In the genomic region with DNA sequence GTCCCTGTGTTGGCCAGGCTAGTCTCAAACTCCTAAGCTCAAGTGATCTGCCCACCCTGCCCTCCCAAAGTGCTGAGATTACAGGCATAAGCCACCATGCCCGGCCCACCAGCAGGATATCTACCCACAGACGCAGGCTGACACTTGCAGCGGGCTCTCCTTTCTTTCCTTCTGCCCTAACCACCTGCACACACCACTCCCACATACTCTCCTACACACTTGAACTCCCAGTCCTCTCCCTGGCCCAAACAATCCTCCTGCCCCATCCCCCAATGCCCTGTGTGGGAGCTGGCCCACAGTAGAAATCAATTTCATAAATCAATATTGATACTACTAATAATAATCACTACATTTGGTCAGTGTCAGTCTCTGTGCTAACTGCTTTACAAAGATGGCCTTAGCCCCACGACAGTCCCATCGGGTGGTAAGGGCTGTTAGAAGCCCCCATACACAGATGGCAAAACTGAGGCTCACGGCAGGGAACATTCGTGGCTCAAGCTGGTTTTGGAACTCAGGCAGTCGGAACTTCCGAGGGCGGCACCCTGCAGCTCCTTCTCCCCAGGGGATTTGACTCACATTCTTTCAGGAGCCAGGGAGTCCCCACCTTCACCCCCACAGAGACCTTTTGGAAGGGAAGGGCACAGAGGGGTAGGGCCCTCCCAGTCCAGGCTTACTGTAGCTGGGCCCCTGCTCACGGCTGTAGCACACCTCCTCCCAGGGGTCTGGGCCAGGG, we compare ENCODE assay signal across 17 cellular contexts. TPM values are rescaled to one million over a fixed set of nuclear protein-coding genes. Genes with fewer than 3 reads are reported as not detected.
DNase-seq lines count a peak whose midpoint lies in the region; ATAC-seq and TF ChIP-seq lines count a peak whose summit lies in the region.
"Had no signal": no experiment of that assay in that cellular context is flagged by ENCODE, and none has a peak within 500 bp of the region (broad histone marks: within the 10 kb centered on the region; RNA-seq: fewer than 3 reads in every experiment).

No MANE protein-coding gene starts in this region.

- DNase-seq in T-helper 2 cell treated with Interferon-gamma antibody and Interleukin-4, amounts not matched to agents 5 μg/mL and 100 μg/mL, for 36 hours (ENCODE audit: low spot score): no peak
- DNase-seq in T-helper 2 cell (no peak), endothelial cell (ENCODE audit: low spot score) (no peak), neural progenitor cell (ENCODE audit: low spot score) (no peak), progenitor cell of endocrine pancreas (ENCODE audit: low spot score, unreplicated experiment) (no peak)
- DNase-seq in stimulated activated naive CD8-positive, alpha-beta T cell treated with anti-CD3 and anti-CD28 coated beads, Interleukin-15, amount 100 ng/mL, for 72 hours: no peak
- DNase-seq: ACHN; activated CD8-positive, alpha-beta T cell treated with anti-CD3 and anti-CD28 coated beads, Interleukin-2, amount 10 ng/mL, durations not matched to agents 7 days and 5 days; aorta; Kasumi-1; small intestine; stimulated activated naive CD4-positive, alpha-beta T cell treated with Interleukin-2 at 50 U/mL for 16 hours had no signal

- H3K36me3 ChIP-seq in HUES6 (ENCODE audit: control insufficient read depth, insufficient read depth, low read length) (no peaks in the 10 kb centered on the region), neural progenitor cell (no peaks in the 10 kb centered on the region)

- H3K4me3 ChIP-seq in HUES6 (ENCODE audit: low read depth, low read length) (peak overlapping the region; percentile 56), neural progenitor cell (no peak overlapping the region)

- H3K9ac ChIP-seq in HUES6 (ENCODE audit: low read length) (peak overlapping the region; percentile 66), neural progenitor cell (no peak overlapping the region)
- H3K9ac ChIP-seq: parathyroid adenoma had no signal

- peaks cover 60% of the 10 kb centered on the region for H3K27me3 Mint-ChIP-seq in T-helper 2 cell treated with Interferon-gamma antibody and Interleukin-4, amounts not matched to agents 5 μg/mL and 100 μg/mL, for 36 hours (ENCODE audit: low read depth)
- H3K27me3 Mint-ChIP-seq in endothelial cell (ENCODE audit: unreplicated experiment): peaks cover 22% of the 10 kb centered on the region
- H3K27me3 Mint-ChIP-seq in neural progenitor cell (ENCODE audit: insufficient read depth, low read depth): peaks cover 21% of the 10 kb centered on the region
- H3K27me3 Mint-ChIP-seq in stimulated activated naive CD8-positive, alpha-beta T cell treated with anti-CD3 and anti-CD28 coated beads, Interleukin-15, amount 100 ng/mL, for 72 hours: peaks cover 86% of the 10 kb centered on the region
- peaks cover 54% of the 10 kb centered on the region for H3K27me3 Mint-ChIP-seq in progenitor cell of endocrine pancreas

- H3K27ac ChIP-seq in HUES6 (ENCODE audit: low read depth, low read length) (no peak overlapping the region), neural progenitor cell (no peak overlapping the region)
- H3K27ac ChIP-seq: epithelial cell of prostate, parathyroid adenoma had no signal

- peaks cover 14% of the 10 kb centered on the region for H3K4me1 Mint-ChIP-seq in T-helper 2 cell treated with Interferon-gamma antibody and Interleukin-4, amounts not matched to agents 5 μg/mL and 100 μg/mL, for 36 hours (ENCODE audit: low read depth)
- H3K4me1 Mint-ChIP-seq in endothelial cell (ENCODE audit: unreplicated experiment): peaks cover 15% of the 10 kb centered on the region
- peaks cover 32% of the 10 kb centered on the region for H3K4me1 Mint-ChIP-seq in neural progenitor cell
- peaks cover 36% of the 10 kb centered on the region for H3K4me1 Mint-ChIP-seq in stimulated activated naive CD8-positive, alpha-beta T cell treated with anti-CD3 and anti-CD28 coated beads, Interleukin-15, amount 100 ng/mL, for 72 hours
- H3K4me1 Mint-ChIP-seq in progenitor cell of endocrine pancreas (ENCODE audit: low read depth): peaks cover 17% of the 10 kb centered on the region

- TF ChIP-seq CTCF in endothelial cell (IDR thresholded peaks at IDR 0.05; ENCODE audit: unreplicated experiment) (no peak), neural progenitor cell (IDR thresholded peaks at IDR 0.05) (no peak), progenitor cell of endocrine pancreas (IDR thresholded peaks at IDR 0.05; ENCODE audit: unreplicated experiment) (no peak)

- peaks cover 32% of the 10 kb centered on the region for H3K27me3 ChIP-seq in HUES6 (ENCODE audit: control insufficient read depth, insufficient read depth, low read length)
- peaks cover 62% of the 10 kb centered on the region for H3K27me3 ChIP-seq in neural progenitor cell

- no peaks in the 10 kb centered on the region for H3K36me3 Mint-ChIP-seq in T-helper 2 cell treated with Interferon-gamma antibody and Interleukin-4, amounts not matched to agents 5 μg/mL and 100 μg/mL, for 36 hours (ENCODE audit: low read depth)
- peaks cover 10% of the 10 kb centered on the region for H3K36me3 Mint-ChIP-seq in endothelial cell (ENCODE audit: low read depth, unreplicated experiment)
- H3K36me3 Mint-ChIP-seq in neural progenitor cell: peaks cover 1% of the 10 kb centered on the region
- no peaks in the 10 kb centered on the region for H3K36me3 Mint-ChIP-seq in progenitor cell of endocrine pancreas (ENCODE audit: insufficient read depth)

- H4K20me1 ChIP-seq in neural progenitor cell (ENCODE audit: low read depth): peaks cover 19% of the 10 kb centered on the region

- H3K4me2 ChIP-seq in neural progenitor cell: peak overlapping the region; percentile 100

- peaks cover 6% of the 10 kb centered on the region for H3K79me2 ChIP-seq in neural progenitor cell (ENCODE audit: low read depth)
- H3K79me2 ChIP-seq: parathyroid adenoma had no signal

- no peak for ATAC-seq in stimulated activated naive CD8-positive, alpha-beta T cell treated with anti-CD3 and anti-CD28 coated beads, Interleukin-15, amount 100 ng/mL, for 72 hours
- ATAC-seq in HG03135 (IDR thresholded peaks at IDR 0.05; ENCODE audit: unreplicated experiment): no peak
- ATAC-seq: activated CD8-positive, alpha-beta T cell treated with anti-CD3 and anti-CD28 coated beads, Interleukin-2, amount 10 ng/mL, durations not matched to agents 7 days and 5 days had no signal

- H3K4me1 ChIP-seq in HUES6 (ENCODE audit: control insufficient read depth, insufficient read depth, low read length): peaks cover 19% of the 10 kb centered on the region
- peaks cover 11% of the 10 kb centered on the region for H3K4me1 ChIP-seq in neural progenitor cell

- no peak overlapping the region for H2AFZ ChIP-seq in neural progenitor cell (replicated peaks)
- H2AFZ ChIP-seq: parathyroid adenoma had no signal

- no peaks in the 10 kb centered on the region for H3K9me3 Mint-ChIP-seq in T-helper 2 cell treated with Interferon-gamma antibody and Interleukin-4, amounts not matched to agents 5 μg/mL and 100 μg/mL, for 36 hours
- no peaks in the 10 kb centered on the region for H3K9me3 Mint-ChIP-seq in endothelial cell (ENCODE audit: unreplicated experiment)
- H3K9me3 Mint-ChIP-seq in neural progenitor cell: peaks cover 2% of the 10 kb centered on the region
- H3K9me3 Mint-ChIP-seq in stimulated activated naive CD8-positive, alpha-beta T cell treated with anti-CD3 and anti-CD28 coated beads, Interleukin-15, amount 100 ng/mL, for 72 hours: no peaks in the 10 kb centered on the region
- no peaks in the 10 kb centered on the region for H3K9me3 Mint-ChIP-seq in progenitor cell of endocrine pancreas (ENCODE audit: low read depth)

- H3K27ac Mint-ChIP-seq in T-helper 2 cell treated with Interferon-gamma antibody and Interleukin-4, amounts not matched to agents 5 μg/mL and 100 μg/mL, for 36 hours: no peak overlapping the region
- H3K27ac Mint-ChIP-seq in endothelial cell (ENCODE audit: unreplicated experiment) (no peak overlapping the region), neural progenitor cell (peak overlapping the region; percentile 62), progenitor cell of endocrine pancreas (no peak overlapping the region)
- no peak overlapping the region for H3K27ac Mint-ChIP-seq in stimulated activated naive CD8-positive, alpha-beta T cell treated with anti-CD3 and anti-CD28 coated beads, Interleukin-15, amount 100 ng/mL, for 72 hours
- H3K27ac Mint-ChIP-seq: activated CD8-positive, alpha-beta T cell treated with anti-CD3 and anti-CD28 coated beads, Interleukin-2, amount 10 ng/mL, durations not matched to agents 7 days and 5 days had no signal

- H3K9me3 ChIP-seq in HUES6 (ENCODE audit: control insufficient read depth, insufficient read depth, low read depth, low read length): no peaks in the 10 kb centered on the region
- no peaks in the 10 kb centered on the region for H3K9me3 ChIP-seq in neural progenitor cell (ENCODE audit: low read depth)

- H3F3A ChIP-seq in neural progenitor cell (ENCODE audit: low read depth): peaks cover 39% of the 10 kb centered on the region

- H3K4me3 Mint-ChIP-seq in T-helper 2 cell treated with Interferon-gamma antibody and Interleukin-4, amounts not matched to agents 5 μg/mL and 100 μg/mL, for 36 hours: peak overlapping the region; percentile 41
- peak overlapping the region; percentile 31 for H3K4me3 Mint-ChIP-seq in endothelial cell (ENCODE audit: unreplicated experiment)
- peak overlapping the region; percentile 79 for H3K4me3 Mint-ChIP-seq in neural progenitor cell
- peak overlapping the region in 1 of 2 donors; percentile 37 for H3K4me3 Mint-ChIP-seq in stimulated activated naive CD8-positive, alpha-beta T cell treated with anti-CD3 and anti-CD28 coated beads, Interleukin-15, amount 100 ng/mL, for 72 hours
- H3K4me3 Mint-ChIP-seq in progenitor cell of endocrine pancreas (ENCODE audit: low read depth): no peak overlapping the region
- H3K4me3 Mint-ChIP-seq: activated CD8-positive, alpha-beta T cell treated with anti-CD3 and anti-CD28 coated beads, Interleukin-2, amount 10 ng/mL, durations not matched to agents 7 days and 5 days had no signal

RNA-seq across cellular contexts. Expression of gene DPF1, which starts 3.4 kb away (rescaled TPM):
- total RNA-seq in endothelial cell (ENCODE audit: unreplicated experiment): 6.0 TPM
- 3.4 and 6.5 TPM in 2 replicates for total RNA-seq in neural progenitor cell (ENCODE audit: low replicate concordance)
- 4.8 and 4.9 TPM in 2 replicates for total RNA-seq in progenitor cell of endocrine pancreas

RNA-seq across cellular contexts. Expression of gene PPP1R14A, which starts 28.7 kb away (rescaled TPM):
- 2.1 TPM for total RNA-seq in endothelial cell (ENCODE audit: unreplicated experiment)
- 2.0 and 4.2 TPM in 2 replicates for total RNA-seq in neural progenitor cell (ENCODE audit: low replicate concordance)
- total RNA-seq in progenitor cell of endocrine pancreas: 15.2 and 17.2 TPM in 2 replicates
- total RNA-seq: activated CD8-positive, alpha-beta T cell treated with anti-CD3 and anti-CD28 coated beads, Interleukin-2, amount 10 ng/mL, durations not matched to agents 7 days and 5 days; NCI-H460 had no signal

RNA-seq across cellular contexts. Expression of gene SPINT2, which starts 36.9 kb away (rescaled TPM):
- total RNA-seq in endothelial cell (ENCODE audit: unreplicated experiment) (93.4 TPM), neural progenitor cell (ENCODE audit: low replicate concordance) (71.0 and 177 TPM in 2 replicates), progenitor cell of endocrine pancreas (519 and 559 TPM in 2 replicates)
